In genomic region chr20:44572551-44573500, GRCh38 we compare ENCODE assay signal across 1 cellular context.
A peak's percentile ranks its signal among the peaks of the same experiment; 100 is the strongest.
TF ChIP-seq lines count a peak whose summit lies in the region.

No MANE protein-coding gene starts in this region.

TF ChIP-seq in HEK293, 187 proteins besides CTCF, POLR2A, EP300 and RAD21 (continued from another document):
- TF ChIP-seq, protein P1, sequence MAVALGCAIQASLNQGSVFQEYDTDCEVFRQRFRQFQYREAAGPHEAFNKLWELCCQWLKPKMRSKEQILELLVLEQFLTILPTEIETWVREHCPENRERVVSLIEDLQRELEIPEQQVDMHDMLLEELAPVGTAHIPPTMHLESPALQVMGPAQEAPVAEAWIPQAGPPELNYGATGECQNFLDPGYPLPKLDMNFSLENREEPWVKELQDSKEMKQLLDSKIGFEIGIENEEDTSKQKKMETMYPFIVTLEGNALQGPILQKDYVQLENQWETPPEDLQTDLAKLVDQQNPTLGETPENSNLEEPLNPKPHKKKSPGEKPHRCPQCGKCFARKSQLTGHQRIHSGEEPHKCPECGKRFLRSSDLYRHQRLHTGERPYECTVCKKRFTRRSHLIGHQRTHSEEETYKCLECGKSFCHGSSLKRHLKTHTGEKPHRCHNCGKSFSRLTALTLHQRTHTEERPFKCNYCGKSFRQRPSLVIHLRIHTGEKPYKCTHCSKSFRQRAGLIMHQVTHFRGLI (tag by site-specific recombination; IDR thresholded peaks at IDR 0.05): no peak
- TF ChIP-seq ZNF560 (tag by site-specific recombination; IDR thresholded peaks at IDR 0.05; ENCODE audit: borderline replicate concordance) (no peak), ZNF561 (tag by site-specific recombination; IDR thresholded peaks at IDR 0.05; ENCODE audit: borderline replicate concordance) (no peak), BCL11A (tag by site-specific recombination; IDR thresholded peaks at IDR 0.05; ENCODE audit: low read depth) (no peak), ZNF571 (tag by site-specific recombination; IDR thresholded peaks at IDR 0.05) (no peak), ZBTB17 (tag by site-specific recombination; IDR thresholded peaks at IDR 0.05) (peak; percentile 57; the same call in 1 of the 2 replicates), OSR2 (tag by site-specific recombination; IDR thresholded peaks at IDR 0.05) (peak; percentile 76)
